ENCODE assay signal across 9 cellular contexts in genomic region chr18:45962461-45962860, GRCh38. TPM values are rescaled to one million over a fixed set of nuclear protein-coding genes. Genes with fewer than 3 reads are reported as not detected.
A peak's percentile ranks its signal among the peaks of the same experiment; 100 is the strongest.
DNase-seq lines count a peak whose midpoint lies in the region; ATAC-seq and TF ChIP-seq lines count a peak whose summit lies in the region.
"Had no signal": no experiment of that assay in that cellular context is flagged by ENCODE, and none has a peak within 500 bp of the region (broad histone marks: within the 10 kb centered on the region; RNA-seq: fewer than 3 reads in every experiment).

No MANE protein-coding gene starts in this region.

- H3K4me1 ChIP-seq in cardiac muscle cell (ENCODE audit: low read depth), result peaks cover 6% of the 10 kb centered on the region
- H3K4me1 ChIP-seq in heart right ventricle, result peaks cover 0 to 52% (median 31%) of the 10 kb centered on the region in 9 donors
- H3K4me1 ChIP-seq in thyroid gland, result peaks cover 36 to 38% of the 10 kb centered on the region in 2 donors

- 48 to 57% methylated on average over 2 of the region's 2 CpGs for WGBS in heart right ventricle, 2 donors
- 35 to 56% methylated on average over 2 of the region's 2 CpGs for WGBS in thyroid gland, 2 donors
- WGBS in lower leg skin, 2 donors, result 51 to 52% methylated on average over 2 of the region's 2 CpGs

- intact Hi-C loops in heart right ventricle (cut with DNase I) (loop anchor here in 3 of 10 donors (10.0 kb wide), 1 partner anchor 112 kb away; the partner anchor contains the start of gene PSTPIP2 (in 3 of the 3)), thyroid gland (cut with DNase I) (loop anchor here (10.0 kb wide), 2 partner anchors 58 to 112 kb away; partner anchors contain the start of gene PSTPIP2), lower leg skin (cut with DNase I; ENCODE audit: low total_unique reads) (no loop called here)

- H3K27ac ChIP-seq in cardiac muscle cell (peak overlapping the region; percentile 2), heart right ventricle (peak overlapping the region in 3 of 10 donors; percentile 26 to 32 (median 26)), thyroid gland (peak overlapping the region; percentile 84 to 91 (median 84))
- H3K27ac ChIP-seq: gastroesophageal sphincter had no signal

- H3K9me3 ChIP-seq in cardiac muscle cell (ENCODE audit: low read depth) (no peaks in the 10 kb centered on the region), heart right ventricle (no peaks in the 10 kb centered on the region), thyroid gland (no peaks in the 10 kb centered on the region)
- H3K9me3 ChIP-seq: gastroesophageal sphincter had no signal

- H3K27me3 ChIP-seq in cardiac muscle cell (no peaks in the 10 kb centered on the region), heart right ventricle (no peaks in the 10 kb centered on the region), thyroid gland (no peaks in the 10 kb centered on the region)
- H3K27me3 ChIP-seq: gastroesophageal sphincter had no signal

- peak; percentile 49 to 73 for DNase-seq in cardiac muscle cell (ENCODE audit: low read depth in 1 of 2, low spot score in 1 of 2)
- no peak for DNase-seq in heart right ventricle
- DNase-seq in T-helper 22 cell (ENCODE audit: low read depth), result peak; percentile 60
- peak; percentile 57 to 59 for DNase-seq in foreskin fibroblast
- peak; percentile 85 to 88 for DNase-seq in thyroid gland
- no peak for DNase-seq in NCI-H1092 treated with DMSO at 0.1 percent for 48 hours (lab: John Stamatoyannopoulos, UW)
- DNase-seq in KG1 (lab: John Stamatoyannopoulos, UW), result no peak
- no peak for DNase-seq in lower leg skin (ENCODE audit: low spot score in 2 of 2)

- H3K36me3 ChIP-seq in cardiac muscle cell, result no peaks in the 10 kb centered on the region
- peaks cover 0 to 28% (median 0%) of the 10 kb centered on the region in 9 donors for H3K36me3 ChIP-seq in heart right ventricle
- no peaks in the 10 kb centered on the region for H3K36me3 ChIP-seq in thyroid gland

- TF ChIP-seq POLR2A in thyroid gland (IDR thresholded peaks at IDR 0.05) (no peak), lower leg skin (IDR thresholded peaks at IDR 0.05) (no peak)

- no peak for TF ChIP-seq CTCF in cardiac muscle cell (IDR thresholded peaks at IDR 0.05; ENCODE audit: low read depth, low read length)
- no peak for TF ChIP-seq CTCF in heart right ventricle (IDR thresholded peaks at IDR 0.05)
- TF ChIP-seq CTCF in foreskin fibroblast (IDR thresholded peaks at IDR 0.05; ENCODE audit: low read depth, low read length), result no peak
- TF ChIP-seq CTCF in thyroid gland (IDR thresholded peaks at IDR 0.05), result no peak
- TF ChIP-seq CTCF in lower leg skin (IDR thresholded peaks at IDR 0.05), result no peak

- no peak for ATAC-seq in heart right ventricle
- ATAC-seq: gastroesophageal sphincter had no signal

- no peak overlapping the region for H3K4me3 ChIP-seq in cardiac muscle cell
- H3K4me3 ChIP-seq in heart right ventricle, result no peak overlapping the region
- H3K4me3 ChIP-seq in foreskin fibroblast (ENCODE audit: low read depth in 1 of 2, low read length in 2 of 2), result no peak overlapping the region
- no peak overlapping the region for H3K4me3 ChIP-seq in thyroid gland (replicated peaks in 1 of 3)
- H3K4me3 ChIP-seq in lower leg skin (ENCODE audit: low read depth, poor library complexity, severe bottlenecking), result no peak overlapping the region
- H3K4me3 ChIP-seq: gastroesophageal sphincter had no signal

RNA-seq across cellular contexts. Expression of gene EPG5, which starts 4.7 kb away (rescaled TPM):
- total RNA-seq in cardiac muscle cell (17.7 and 22.7 TPM in 2 replicates), heart right ventricle (10 to 100 TPM; 16.7 to 26.3 (median 21.0) TPM), thyroid gland (100 to 1,000 TPM in 1 of 4 donors, 10 to 100 TPM in 3; 39.1 to 105 (median 59.0) TPM), lower leg skin (10 to 100 TPM; 22.5 to 44.0 (median 39.8) TPM)
- polyA plus RNA-seq in cardiac muscle cell (7.5 and 10.6 TPM in 2 replicates), heart right ventricle (1 to 10 TPM; 6.5 to 6.9 TPM)

Comparison
In these comparisons a context has a peak if more than half of its experiments do, and no peak if none do; other contexts are left out.
1. DNase-seq: peak in cardiac muscle cell (2 of 2), T-helper 22 cell (single experiment), foreskin fibroblast (2 of 2) and thyroid gland (2 of 2); none in heart right ventricle (0 of 2), NCI-H1092 treated with DMSO at 0.1 percent for 48 hours (single experiment), KG1 (single experiment) and lower leg skin (0 of 2).